In the genomic region with DNA sequence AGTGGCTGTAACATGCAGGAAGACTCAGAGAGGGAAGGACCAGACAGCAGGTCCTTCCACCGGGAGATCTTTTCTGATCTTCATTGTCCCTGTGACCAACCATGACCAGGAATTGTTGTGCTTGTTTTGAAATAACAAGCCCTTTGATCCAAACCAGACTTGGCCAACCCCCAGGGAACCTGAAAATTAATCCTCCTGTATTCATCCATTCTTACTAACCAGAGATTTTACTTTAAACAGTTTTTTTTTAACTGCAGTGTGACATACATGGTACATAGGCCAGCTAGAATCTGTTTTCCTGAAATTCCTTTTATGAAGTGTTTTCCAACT, we compare ENCODE assay signal across 17 cellular contexts. TPM values are rescaled to one million over a fixed set of nuclear protein-coding genes. Genes with fewer than 3 reads are reported as not detected.
A peak's percentile ranks its signal among the peaks of the same experiment; 100 is the strongest.
DNase-seq lines count a peak whose midpoint lies in the region; ATAC-seq and TF ChIP-seq lines count a peak whose summit lies in the region.
"Had no signal": no experiment of that assay in that cellular context is flagged by ENCODE, and none has a peak within 500 bp of the region (broad histone marks: within the 10 kb centered on the region; RNA-seq: fewer than 3 reads in every experiment).

No MANE protein-coding gene starts in this region.

- no peaks in the 10 kb centered on the region for H3K36me3 Mint-ChIP-seq in nephron (ENCODE audit: low read depth)

- TF ChIP-seq CTCF in right atrium auricular region (IDR thresholded peaks at IDR 0.05) = no peak
- no peak for TF ChIP-seq CTCF in nephron (IDR thresholded peaks at IDR 0.05; ENCODE audit: unreplicated experiment in 3 of 3)

- H3K36me3 ChIP-seq in right atrium auricular region = no peaks in the 10 kb centered on the region
- H3K36me3 ChIP-seq in esophagus (ENCODE audit: control insufficient read depth in 2 of 2, insufficient read depth in 2 of 2, low read length in 1 of 2) = no peaks in the 10 kb centered on the region
- no peaks in the 10 kb centered on the region for H3K36me3 ChIP-seq in aorta (ENCODE audit: control insufficient read depth in 1 of 2, insufficient read depth in 2 of 2, low read length in 1 of 2)

- peaks cover 50% of the 10 kb centered on the region for H3K4me1 Mint-ChIP-seq in nephron

- peak overlapping the region in 2 of 3 experiments; percentile 75 to 98 for H3K4me3 Mint-ChIP-seq in nephron
- H3K4me3 Mint-ChIP-seq: activated T-cell treated with anti-CD3 and anti-CD28 coated beads, Interleukin-2, amount 50 U/mL, for 24 hours; dendritic cell treated with granulocyte-macrophage colony-stimulating factor and Interleukin-4, amounts not matched to agents 40 ng/mL and 50 ng/mL, for 4 days; naive thymus-derived CD4-positive, alpha-beta T cell; T-helper 2 cell treated with Interferon-gamma antibody and Interleukin-4, amounts not matched to agents 5 μg/mL and 100 μg/mL, for 36 hours had no signal

- H3K27me3 Mint-ChIP-seq in nephron (ENCODE audit: low read depth) = no peaks in the 10 kb centered on the region

- ATAC-seq in aorta (ENCODE audit: low FRiP score) = no peak
- ATAC-seq in HG03045 (IDR thresholded peaks at IDR 0.05; ENCODE audit: unreplicated experiment) = no peak
- ATAC-seq: naive thymus-derived CD4-positive, alpha-beta T cell; stimulated activated naive CD8-positive, alpha-beta T cell treated with anti-CD3 and anti-CD28 coated beads, Interleukin-15, Interleukin-2, amounts not matched to agents 100 U/mL and 50 U/mL, for 24 hours had no signal

- H3K27me3 ChIP-seq in right atrium auricular region (no peaks in the 10 kb centered on the region), esophagus (ENCODE audit: control insufficient read depth in 1 of 2, insufficient read depth in 2 of 2, low read length in 2 of 2) (no peaks in the 10 kb centered on the region), aorta (ENCODE audit: control insufficient read depth in 1 of 2, insufficient read depth in 2 of 2, low read length in 1 of 2) (no peaks in the 10 kb centered on the region)
- H3K27me3 ChIP-seq: foreskin keratinocyte had no signal

- H3K27ac Mint-ChIP-seq in nephron = peak overlapping the region in 2 of 3 experiments; percentile 66 to 77
- H3K27ac Mint-ChIP-seq: activated T-cell treated with anti-CD3 and anti-CD28 coated beads, Interleukin-2, amount 50 U/mL, for 24 hours; dendritic cell treated with granulocyte-macrophage colony-stimulating factor and Interleukin-4, amounts not matched to agents 40 ng/mL and 50 ng/mL, for 4 days; T-helper 2 cell treated with Interferon-gamma antibody and Interleukin-4, amounts not matched to agents 5 μg/mL and 100 μg/mL, for 36 hours had no signal

- no peak overlapping the region for H3K4me3 ChIP-seq in right atrium auricular region
- H3K4me3 ChIP-seq in esophagus (ENCODE audit: low read depth in 1 of 2, low read length in 2 of 2) = no peak overlapping the region
- no peak overlapping the region for H3K4me3 ChIP-seq in aorta (ENCODE audit: low read length in 2 of 2)

- no peaks in the 10 kb centered on the region for H3K9me3 Mint-ChIP-seq in nephron
- H3K9me3 Mint-ChIP-seq: activated T-cell treated with anti-CD3 and anti-CD28 coated beads, Interleukin-2, amount 50 U/mL, for 24 hours; dendritic cell treated with granulocyte-macrophage colony-stimulating factor and Interleukin-4, amounts not matched to agents 40 ng/mL and 50 ng/mL, for 4 days; naive thymus-derived CD4-positive, alpha-beta T cell; T-helper 2 cell treated with Interferon-gamma antibody and Interleukin-4, amounts not matched to agents 5 μg/mL and 100 μg/mL, for 36 hours had no signal

- WGBS in esophagus, 2 donors = 35 to 45% methylated on average over 1 of the region's 1 CpG
- WGBS in aorta, 2 donors = 20 to 26% methylated on average over 1 of the region's 1 CpG

- H3K27ac ChIP-seq in right atrium auricular region (peak overlapping the region; percentile 90 to 94), esophagus (ENCODE audit: low read depth in 2 of 2, low read length in 1 of 2) (peak overlapping the region; percentile 27 to 48), aorta (ENCODE audit: low read depth in 1 of 2, low read length in 2 of 2) (peak overlapping the region; percentile 32 to 93)
- H3K27ac ChIP-seq: foreskin keratinocyte, KMS-11 had no signal

- H3K4me1 ChIP-seq in right atrium auricular region (peaks cover 0 to 74% of the 10 kb centered on the region in 2 donors), esophagus (ENCODE audit: control insufficient read depth in 2 of 2, insufficient read depth in 2 of 2, low read length in 1 of 2) (peaks cover 3 to 32% of the 10 kb centered on the region in 2 donors), aorta (ENCODE audit: control insufficient read depth in 1 of 2, insufficient read depth in 2 of 2, low read length in 2 of 2) (no peaks in the 10 kb centered on the region)
- H3K4me1 ChIP-seq: foreskin keratinocyte had no signal

- DNase-seq in right atrium auricular region (ENCODE audit: low spot score) = no peak
- DNase-seq in cardiac septum (ENCODE audit: low spot score) = no peak
- DNase-seq in aorta = no peak
- DNase-seq in central memory CD4-positive, alpha-beta T cell = no peak
- DNase-seq in stimulated activated CD4-positive, alpha-beta T cell treated with anti-CD3 and anti-CD28 coated beads, Interleukin-4, amount 100 ng/mL, for 4 hours = no peak
- DNase-seq: activated CD4-positive, alpha-beta T cell treated with anti-CD3 and anti-CD28 coated beads, Interleukin-2, amount 50 U/mL, for 1 hour; activated T-cell treated with anti-CD3 and anti-CD28 coated beads, Interleukin-2, amount 50 U/mL, for 24 hours; naive thymus-derived CD4-positive, alpha-beta T cell; NCI-H1436 treated with DMSO at 0.1 percent for 48 hours; stimulated activated naive CD8-positive, alpha-beta T cell treated with anti-CD3 and anti-CD28 coated beads, Interleukin-15, Interleukin-2, amounts not matched to agents 100 U/mL and 50 U/mL, for 24 hours had no signal

- H3K9me3 ChIP-seq in right atrium auricular region (no peaks in the 10 kb centered on the region), esophagus (ENCODE audit: control insufficient read depth in 2 of 2, insufficient read depth in 1 of 2, low read depth in 1 of 2, low read length in 1 of 2) (no peaks in the 10 kb centered on the region), aorta (ENCODE audit: control insufficient read depth, low read length) (no peaks in the 10 kb centered on the region)

- intact Hi-C loops in cardiac septum (cut with DNase I) (no loop called here), aorta (cut with DNase I) (no loop called here)

RNA-seq across cellular contexts. Expression of a gene that starts 4.0 kb away (rescaled TPM):
- total RNA-seq in right atrium auricular region = 100 to 1,000 TPM; 111 to 112 TPM
- total RNA-seq in cardiac septum = 48.4 TPM
- polyA plus RNA-seq in esophagus = 1 to 10 TPM; 4.6 to 8.2 TPM
- total RNA-seq in aorta = 10 to 100 TPM; 63.8 to 66.1 TPM
- 10 to 100 TPM; 11.9 to 42.4 TPM for polyA plus RNA-seq in aorta

Comparison
In these comparisons a context has a peak if more than half of its experiments do, and no peak if none do; other contexts are left out.
1. H3K27ac ChIP-seq: peak in every context shown above with its lines; median percentile 92 in right atrium auricular region; 62 in aorta; 38 in esophagus.